Comparison of ENCODE assay signal across 22 cellular contexts in genomic region chr5:127055880-127056653, GRCh38.
"Had no signal": no experiment of that assay in that cellular context is flagged by ENCODE, and none has a peak within 500 bp of the region (broad histone marks: within the 10 kb centered on the region; RNA-seq: fewer than 3 reads in every experiment).

No MANE protein-coding gene starts in this region.

- DNase-seq: effector memory CD8-positive, alpha-beta T cell; esophagus squamous epithelium; foreskin fibroblast; immature natural killer cell; left lung; lower lobe of right lung; natural killer cell; posterior cingulate gyrus; sigmoid colon; stimulated activated CD4-positive, alpha-beta T cell treated with anti-CD3 and anti-CD28 coated beads, Interleukin-2, amount 100 ng/mL, for 24 hours; stimulated activated CD4-positive, alpha-beta T cell treated with anti-CD3 and anti-CD28 coated beads, Interleukin-4, amount 100 ng/mL, for 4 hours; stimulated activated naive B cell treated with anti-CD40 and anti-IgM and Interleukin-4, amounts not matched to agents 10 μg/mL and 1 μg/mL and 100 μg/mL, for 72 hours; stimulated activated naive CD8-positive, alpha-beta T cell treated with anti-CD3 and anti-CD28 coated beads, Interleukin-15, amount 100 ng/mL, for 72 hours; testis; upper lobe of right lung had no signal

- H3K36me3 ChIP-seq: left lung, lower lobe of right lung, vagina had no signal

- H3K9me3 Mint-ChIP-seq: effector memory CD8-positive, alpha-beta T cell; immature natural killer cell; natural killer cell had no signal

- H3K27me3 Mint-ChIP-seq: effector memory CD8-positive, alpha-beta T cell; memory B cell; stimulated activated naive B cell treated with anti-CD40 and anti-IgM and Interleukin-4, amounts not matched to agents 10 μg/mL and 1 μg/mL and 100 μg/mL, for 72 hours; stimulated activated naive CD8-positive, alpha-beta T cell treated with anti-CD3 and anti-CD28 coated beads, Interleukin-15, amount 100 ng/mL, for 72 hours had no signal

- H3K4me3 Mint-ChIP-seq: effector memory CD8-positive, alpha-beta T cell; immature natural killer cell; memory B cell; mesothelial cell of epicardium; natural killer cell; neural crest cell; stimulated activated naive B cell treated with anti-CD40 and anti-IgM and Interleukin-4, amounts not matched to agents 10 μg/mL and 1 μg/mL and 100 μg/mL, for 72 hours; stimulated activated naive CD8-positive, alpha-beta T cell treated with anti-CD3 and anti-CD28 coated beads, Interleukin-15, amount 100 ng/mL, for 72 hours had no signal

- H3K4me1 Mint-ChIP-seq: mesothelial cell of epicardium, neural crest cell had no signal

- H3K9me3 ChIP-seq: esophagus squamous epithelium, left lung, lower lobe of right lung, sigmoid colon, testis, tibial nerve, upper lobe of right lung, vagina had no signal

- H3K4me3 ChIP-seq: esophagus squamous epithelium, left lung, lower lobe of right lung, sigmoid colon, skin epidermis, testis, tibial nerve, upper lobe of right lung, vagina had no signal

- ATAC-seq: effector memory CD8-positive, alpha-beta T cell; left lung; lower lobe of right lung; natural killer cell; stimulated activated naive B cell treated with anti-CD40 and anti-IgM and Interleukin-4, amounts not matched to agents 10 μg/mL and 1 μg/mL and 100 μg/mL, for 72 hours; stimulated activated naive CD8-positive, alpha-beta T cell treated with anti-CD3 and anti-CD28 coated beads, Interleukin-15, amount 100 ng/mL, for 72 hours; upper lobe of right lung had no signal

- FAIRE-seq: keratinocyte had no signal

- H3K4me1 ChIP-seq: esophagus squamous epithelium, left lung, lower lobe of right lung, sigmoid colon, testis, tibial nerve, upper lobe of right lung, vagina had no signal

- H3K27ac ChIP-seq: esophagus squamous epithelium, left lung, lower lobe of right lung, sigmoid colon, skin epidermis, testis, tibial nerve, upper lobe of right lung, vagina had no signal

- H3K27me3 ChIP-seq: esophagus squamous epithelium, left lung, sigmoid colon, testis, tibial nerve, upper lobe of right lung, vagina had no signal

- H3K27ac Mint-ChIP-seq: effector memory CD8-positive, alpha-beta T cell; immature natural killer cell; memory B cell; mesothelial cell of epicardium; natural killer cell; stimulated activated naive B cell treated with anti-CD40 and anti-IgM and Interleukin-4, amounts not matched to agents 10 μg/mL and 1 μg/mL and 100 μg/mL, for 72 hours; stimulated activated naive CD8-positive, alpha-beta T cell treated with anti-CD3 and anti-CD28 coated beads, Interleukin-15, amount 100 ng/mL, for 72 hours had no signal
